Comparison of ENCODE assay signal across 27 cellular contexts in genomic region chr17:66884931-66885330, GRCh38. TPM values are rescaled to one million over a fixed set of nuclear protein-coding genes. Genes with fewer than 3 reads are reported as not detected.
"Had no signal": no experiment of that assay in that cellular context is flagged by ENCODE, and none has a peak within 500 bp of the region (broad histone marks: within the 10 kb centered on the region; RNA-seq: fewer than 3 reads in every experiment).

No MANE protein-coding gene starts in this region.

- DNase-seq: Karpas-422; MM.1S; MV-4-11; NCI-H1105; NCI-H1417 treated with DMSO at 0.1 percent for 48 hours; NCI-H1436 treated with DMSO at 0.1 percent for 48 hours; NCI-H187 treated with DMSO at 0.1 percent for 48 hours; NCI-H2029; NCI-H2081; NCI-H2227 treated with DMSO at 0.1 percent for 48 hours; NCI-H345; NCI-H510A treated with DMSO at 0.1 percent for 48 hours; NCI-H526 treated with DMSO at 0.1 percent for 48 hours; NCI-H774; NK-92 treated with Interleukin-12 subunit alpha and Interleukin-12 subunit beta, amount 100 ng/mL, for 24 hours; OCI-M1; PC-3; Peyer's patch; Right ventricle myocardium superior; RPMI8226; SHP77 treated with DMSO at 0.1 percent for 48 hours; SK-N-SH; SW 1271 had no signal

- H3K9me3 ChIP-seq: Peyer's patch, SJSA1, SK-N-SH had no signal

- H3K9ac ChIP-seq: SK-N-SH had no signal

- H3K27ac ChIP-seq: Peyer's patch, SJSA1 had no signal

- H3K36me3 ChIP-seq: Peyer's patch, SJSA1 had no signal

- H3K4me3 ChIP-seq: Peyer's patch, SJSA1 had no signal

- ATAC-seq: PC-3 had no signal

- H3K4me1 ChIP-seq: Peyer's patch, SJSA1 had no signal

- H3K9me2 ChIP-seq: SK-N-SH had no signal

- H3K27me3 ChIP-seq: Peyer's patch, SJSA1 had no signal

- H3K4me2 ChIP-seq: SK-N-SH had no signal

RNA-seq across cellular contexts. Expression of gene CACNG5, which starts 50.0 kb away (rescaled TPM):
- total RNA-seq: LHCN-M2, MCF 10A, NCI-H460, PC-3, Peyer's patch, Right ventricle myocardium superior, SJSA1 had no signal
